1 cellular context compared by ENCODE assay signal in the genomic region with DNA sequence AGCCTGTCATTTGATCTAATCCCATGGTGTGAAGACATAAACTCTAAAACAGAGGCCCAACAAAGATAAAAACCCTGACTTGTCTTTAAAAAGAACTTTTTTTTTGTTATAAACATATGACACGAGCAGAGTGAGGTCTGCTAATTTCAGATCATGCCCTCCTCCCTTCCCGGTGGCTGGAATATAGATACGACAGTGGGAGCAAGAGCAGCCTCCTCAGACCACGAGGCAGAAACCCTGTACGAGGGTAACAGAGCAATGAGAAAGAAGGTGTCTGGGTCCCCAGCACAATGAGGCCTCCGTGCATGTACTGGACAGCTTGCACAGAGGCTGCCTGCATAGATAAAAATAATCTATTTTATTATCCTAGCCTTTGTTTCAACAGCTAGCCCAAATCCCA.
TF ChIP-seq lines count a peak whose summit lies in the region.

No MANE protein-coding gene starts in this region.

TF ChIP-seq in GM12878, 131 proteins besides CTCF, POLR2A, EP300 and RAD21:
- TF ChIP-seq SMAD5 (IDR thresholded peaks at IDR 0.05; ENCODE audit: low read depth) (no peak), CHD2 (IDR thresholded peaks at IDR 0.05; ENCODE audit: borderline replicate concordance, low read depth, low read length) (no peak), ATF7 (IDR thresholded peaks at IDR 0.05; ENCODE audit: low read depth) (no peak), PML (IDR thresholded peaks at IDR 0.05; ENCODE audit: low read length) (no peak), CBX3 (IDR thresholded peaks at IDR 0.05; ENCODE audit: borderline replicate concordance, low read depth) (no peak), SREBF2 (IDR thresholded peaks at IDR 0.05; ENCODE audit: low read length) (no peak), HDGF (IDR thresholded peaks at IDR 0.05) (no peak), SREBF1 (IDR thresholded peaks at IDR 0.05; ENCODE audit: low read length) (no peak), STAT1 (conservative IDR thresholded peaks at IDR 0.05) (no peak), KDM1A (IDR thresholded peaks at IDR 0.05; ENCODE audit: borderline replicate concordance) (no peak), HCFC1 (IDR thresholded peaks at IDR 0.05; ENCODE audit: low read length) (no peak), ZNF207 (IDR thresholded peaks at IDR 0.05; ENCODE audit: borderline replicate concordance) (no peak), MYC (IDR thresholded peaks at IDR 0.05; ENCODE audit: insufficient read depth, insufficient read length, insufficient replicate concordance, low read length, severe bottlenecking) (no peak), TBL1XR1 (IDR thresholded peaks at IDR 0.05; ENCODE audit: low read depth, low read length) (no peak), HDAC2 (IDR thresholded peaks at IDR 0.05) (no peak), GATAD2B (conservative IDR thresholded peaks at IDR 0.05; ENCODE audit: low read depth) (no peak)
- TF ChIP-seq, protein P1, sequence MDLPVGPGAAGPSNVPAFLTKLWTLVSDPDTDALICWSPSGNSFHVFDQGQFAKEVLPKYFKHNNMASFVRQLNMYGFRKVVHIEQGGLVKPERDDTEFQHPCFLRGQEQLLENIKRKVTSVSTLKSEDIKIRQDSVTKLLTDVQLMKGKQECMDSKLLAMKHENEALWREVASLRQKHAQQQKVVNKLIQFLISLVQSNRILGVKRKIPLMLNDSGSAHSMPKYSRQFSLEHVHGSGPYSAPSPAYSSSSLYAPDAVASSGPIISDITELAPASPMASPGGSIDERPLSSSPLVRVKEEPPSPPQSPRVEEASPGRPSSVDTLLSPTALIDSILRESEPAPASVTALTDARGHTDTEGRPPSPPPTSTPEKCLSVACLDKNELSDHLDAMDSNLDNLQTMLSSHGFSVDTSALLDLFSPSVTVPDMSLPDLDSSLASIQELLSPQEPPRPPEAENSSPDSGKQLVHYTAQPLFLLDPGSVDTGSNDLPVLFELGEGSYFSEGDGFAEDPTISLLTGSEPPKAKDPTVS (IDR thresholded peaks at IDR 0.05; ENCODE audit: low read depth, low read length): no peak
- TF ChIP-seq, protein P2, sequence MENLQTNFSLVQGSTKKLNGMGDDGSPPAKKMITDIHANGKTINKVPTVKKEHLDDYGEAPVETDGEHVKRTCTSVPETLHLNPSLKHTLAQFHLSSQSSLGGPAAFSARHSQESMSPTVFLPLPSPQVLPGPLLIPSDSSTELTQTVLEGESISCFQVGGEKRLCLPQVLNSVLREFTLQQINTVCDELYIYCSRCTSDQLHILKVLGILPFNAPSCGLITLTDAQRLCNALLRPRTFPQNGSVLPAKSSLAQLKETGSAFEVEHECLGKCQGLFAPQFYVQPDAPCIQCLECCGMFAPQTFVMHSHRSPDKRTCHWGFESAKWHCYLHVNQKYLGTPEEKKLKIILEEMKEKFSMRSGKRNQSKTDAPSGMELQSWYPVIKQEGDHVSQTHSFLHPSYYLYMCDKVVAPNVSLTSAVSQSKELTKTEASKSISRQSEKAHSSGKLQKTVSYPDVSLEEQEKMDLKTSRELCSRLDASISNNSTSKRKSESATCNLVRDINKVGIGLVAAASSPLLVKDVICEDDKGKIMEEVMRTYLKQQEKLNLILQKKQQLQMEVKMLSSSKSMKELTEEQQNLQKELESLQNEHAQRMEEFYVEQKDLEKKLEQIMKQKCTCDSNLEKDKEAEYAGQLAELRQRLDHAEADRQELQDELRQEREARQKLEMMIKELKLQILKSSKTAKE (IDR thresholded peaks at IDR 0.05; ENCODE audit: low read depth, poor library complexity, severe bottlenecking): no peak
- TF ChIP-seq, protein P3, sequence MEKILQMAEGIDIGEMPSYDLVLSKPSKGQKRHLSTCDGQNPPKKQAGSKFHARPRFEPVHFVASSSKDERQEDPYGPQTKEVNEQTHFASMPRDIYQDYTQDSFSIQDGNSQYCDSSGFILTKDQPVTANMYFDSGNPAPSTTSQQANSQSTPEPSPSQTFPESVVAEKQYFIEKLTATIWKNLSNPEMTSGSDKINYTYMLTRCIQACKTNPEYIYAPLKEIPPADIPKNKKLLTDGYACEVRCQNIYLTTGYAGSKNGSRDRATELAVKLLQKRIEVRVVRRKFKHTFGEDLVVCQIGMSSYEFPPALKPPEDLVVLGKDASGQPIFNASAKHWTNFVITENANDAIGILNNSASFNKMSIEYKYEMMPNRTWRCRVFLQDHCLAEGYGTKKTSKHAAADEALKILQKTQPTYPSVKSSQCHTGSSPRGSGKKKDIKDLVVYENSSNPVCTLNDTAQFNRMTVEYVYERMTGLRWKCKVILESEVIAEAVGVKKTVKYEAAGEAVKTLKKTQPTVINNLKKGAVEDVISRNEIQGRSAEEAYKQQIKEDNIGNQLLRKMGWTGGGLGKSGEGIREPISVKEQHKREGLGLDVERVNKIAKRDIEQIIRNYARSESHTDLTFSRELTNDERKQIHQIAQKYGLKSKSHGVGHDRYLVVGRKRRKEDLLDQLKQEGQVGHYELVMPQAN (conservative IDR thresholded peaks at IDR 0.05): no peak
